ENCODE assay signal across 32 cellular contexts in the genomic region with DNA sequence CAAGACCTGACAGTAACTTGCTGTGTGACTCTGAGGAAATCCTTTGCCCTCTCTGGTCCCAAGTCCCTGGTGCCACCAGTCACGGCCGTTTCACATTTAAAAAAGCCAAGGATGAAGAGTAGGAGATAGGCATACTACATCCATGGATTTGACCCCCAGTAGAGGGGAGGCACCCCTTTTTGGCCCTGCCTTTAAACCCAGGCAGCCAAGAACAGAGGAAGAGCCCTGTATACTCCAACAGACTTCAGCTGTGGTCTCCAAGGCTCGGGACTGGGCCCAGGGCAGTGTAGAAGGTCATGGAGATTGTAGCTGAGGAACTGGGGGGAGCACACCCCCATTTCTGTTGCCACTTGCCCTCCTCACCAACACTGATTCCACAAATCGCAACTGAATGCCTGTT. TPM values are rescaled to one million over a fixed set of nuclear protein-coding genes. Genes with fewer than 3 reads are reported as not detected.
"Had no signal": no experiment of that assay in that cellular context is flagged by ENCODE, and none has a peak within 500 bp of the region (broad histone marks: within the 10 kb centered on the region; RNA-seq: fewer than 3 reads in every experiment).

No MANE protein-coding gene starts in this region.

- DNase-seq: colonic mucosa; effector CD8-positive, alpha-beta T cell; endodermal cell; glutamatergic neuron; heart right ventricle; hippocampal formation; left cardiac atrium; left lung; naive B cell; right cardiac atrium; sigmoid colon; small intestine; stimulated activated CD4-positive, alpha-beta T cell treated with anti-CD3 and anti-CD28 coated beads, Interleukin-15, amount 100 ng/mL, for 24 hours; stimulated activated CD4-positive, alpha-beta T cell treated with anti-CD3 and anti-CD28 coated beads, Interleukin-2, amount 100 ng/mL, for 48 hours; stimulated activated naive B cell treated with anti-CD40 and anti-IgM and Interleukin-4, amounts not matched to agents 10 μg/mL and 1 μg/mL and 100 μg/mL, for 72 hours had no signal

- H3K36me3 Mint-ChIP-seq: naive B cell; natural killer cell treated with Interleukin-12 subunit alpha and Interleukin-12 subunit beta and Interleukin-15 and Interleukin-18, amount 100 ng/mL, for 72 hours; stimulated activated naive B cell treated with anti-CD40 and anti-IgM and Interleukin-4, amounts not matched to agents 10 μg/mL and 1 μg/mL and 100 μg/mL, for 72 hours had no signal

- H3K4me3 Mint-ChIP-seq: dendritic cell treated with granulocyte-macrophage colony-stimulating factor and Interleukin-4, amounts not matched to agents 40 ng/mL and 50 ng/mL, for 4 days; endodermal cell; naive B cell; natural killer cell treated with Interleukin-12 subunit alpha and Interleukin-12 subunit beta and Interleukin-15 and Interleukin-18, amount 100 ng/mL, for 72 hours; neural crest cell; stimulated activated naive B cell treated with anti-CD40 and anti-IgM and Interleukin-4, amounts not matched to agents 10 μg/mL and 1 μg/mL and 100 μg/mL, for 72 hours; stimulated activated naive CD8-positive, alpha-beta T cell treated with anti-CD3 and anti-CD28 coated beads, Interleukin-15, Interleukin-2, amounts not matched to agents 100 ng/mL and 50 ng/mL, for 24 hours had no signal

- H3K27ac Mint-ChIP-seq: dendritic cell treated with granulocyte-macrophage colony-stimulating factor and Interleukin-4, amounts not matched to agents 40 ng/mL and 50 ng/mL, for 4 days; endodermal cell; naive B cell; natural killer cell treated with Interleukin-12 subunit alpha and Interleukin-12 subunit beta and Interleukin-15 and Interleukin-18, amount 100 ng/mL, for 72 hours; stimulated activated naive B cell treated with anti-CD40 and anti-IgM and Interleukin-4, amounts not matched to agents 10 μg/mL and 1 μg/mL and 100 μg/mL, for 72 hours; stimulated activated naive CD8-positive, alpha-beta T cell treated with anti-CD3 and anti-CD28 coated beads, Interleukin-15, Interleukin-2, amounts not matched to agents 100 ng/mL and 50 ng/mL, for 24 hours had no signal

- H3K9me3 Mint-ChIP-seq: dendritic cell treated with granulocyte-macrophage colony-stimulating factor and Interleukin-4, amounts not matched to agents 40 ng/mL and 50 ng/mL, for 4 days; endodermal cell; natural killer cell treated with Interleukin-12 subunit alpha and Interleukin-12 subunit beta and Interleukin-15 and Interleukin-18, amount 100 ng/mL, for 72 hours; neural crest cell; stimulated activated naive B cell treated with anti-CD40 and anti-IgM and Interleukin-4, amounts not matched to agents 10 μg/mL and 1 μg/mL and 100 μg/mL, for 72 hours; stimulated activated naive CD8-positive, alpha-beta T cell treated with anti-CD3 and anti-CD28 coated beads, Interleukin-15, Interleukin-2, amounts not matched to agents 100 ng/mL and 50 ng/mL, for 24 hours had no signal

- H3K4me3 ChIP-seq: colonic mucosa, heart right ventricle, left lung, prostate gland, sigmoid colon, thoracic aorta, tibial nerve, vagina had no signal

- H3K27me3 ChIP-seq: colonic mucosa, foreskin keratinocyte, heart right ventricle, sigmoid colon, tibial nerve, vagina had no signal

- H3K36me3 ChIP-seq: colonic mucosa, heart right ventricle, left lung, prostate gland, sigmoid colon, thoracic aorta, tibial nerve, vagina had no signal

- H3K9me3 ChIP-seq: colonic mucosa, heart right ventricle, left lung, prostate gland, sigmoid colon, thoracic aorta, tibial nerve, vagina had no signal

- H3K4me1 ChIP-seq: colonic mucosa, left lung, prostate gland had no signal

- ATAC-seq: esophagus mucosa; foreskin keratinocyte; heart right ventricle; left cardiac atrium; left lung; right cardiac atrium; stimulated activated naive B cell treated with anti-CD40 and anti-IgM and Interleukin-4, amounts not matched to agents 10 μg/mL and 1 μg/mL and 100 μg/mL, for 72 hours had no signal

- H3K4me1 Mint-ChIP-seq: naive B cell; stimulated activated naive B cell treated with anti-CD40 and anti-IgM and Interleukin-4, amounts not matched to agents 10 μg/mL and 1 μg/mL and 100 μg/mL, for 72 hours had no signal

- H3K27ac ChIP-seq: colonic mucosa, epithelial cell of prostate, foreskin keratinocyte, heart right ventricle, left lung, prostate gland, sigmoid colon, thoracic aorta, tibial nerve, vagina had no signal

RNA-seq across cellular contexts. Expression of a gene that starts 3.7 kb away (rescaled TPM):
- total RNA-seq: chondrocyte; colonic mucosa; endodermal cell; esophagus mucosa; foreskin keratinocyte; kidney epithelial cell; mononuclear cell; natural killer cell treated with Interleukin-12 subunit alpha and Interleukin-12 subunit beta and Interleukin-15 and Interleukin-18, amount 100 ng/mL, for 72 hours; neural crest cell; osteocyte; renal cortical epithelial cell; sigmoid colon; thoracic aorta; ureter; vagina had no signal
- polyA plus RNA-seq: foreskin keratinocyte had no signal
